ENCODE assay signal across 18 cellular contexts in the genomic region with DNA sequence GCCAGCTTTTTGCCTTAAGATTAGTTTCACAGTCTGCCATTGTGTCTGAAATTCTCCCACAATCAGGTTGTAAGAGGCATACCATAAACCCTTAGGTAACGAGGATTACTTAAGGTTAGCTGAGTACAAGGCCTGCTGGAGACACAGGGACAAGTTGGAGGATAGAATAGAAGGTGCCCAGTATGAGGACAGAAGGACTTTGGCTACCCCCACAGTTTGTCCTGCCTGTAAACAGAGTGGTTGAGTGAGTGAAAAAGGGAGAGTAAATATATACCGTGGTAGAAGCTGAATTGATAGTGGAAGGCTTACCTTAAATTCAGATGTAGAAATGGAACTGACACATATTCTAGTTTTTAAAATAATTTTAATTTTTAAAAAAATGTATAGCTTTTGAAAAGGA. TPM values are rescaled to one million over a fixed set of nuclear protein-coding genes. Genes with fewer than 3 reads are reported as not detected.
DNase-seq lines count a peak whose midpoint lies in the region; ATAC-seq, FAIRE-seq and TF ChIP-seq lines count a peak whose summit lies in the region.
"Had no signal": no experiment of that assay in that cellular context is flagged by ENCODE, and none has a peak within 500 bp of the region (broad histone marks: within the 10 kb centered on the region; RNA-seq: fewer than 3 reads in every experiment).

No MANE protein-coding gene starts in this region.

- H3K4me3 Mint-ChIP-seq in activated CD4-positive, alpha-beta T cell treated with anti-CD3 and anti-CD28 coated beads for 36 hours: no peak overlapping the region
- no peak overlapping the region for H3K4me3 Mint-ChIP-seq in CD4-positive, CD25-positive, alpha-beta regulatory T cell
- H3K4me3 Mint-ChIP-seq in brain: no peak overlapping the region
- no peak overlapping the region for H3K4me3 Mint-ChIP-seq in naive thymus-derived CD8-positive, alpha-beta T cell
- H3K4me3 Mint-ChIP-seq: CD8-positive, alpha-beta memory T cell; IgD-negative memory B cell had no signal

- H3K27ac Mint-ChIP-seq in activated CD4-positive, alpha-beta T cell treated with anti-CD3 and anti-CD28 coated beads for 36 hours: peak overlapping the region; percentile 6
- peak overlapping the region; percentile 27 to 79 (median 64) for H3K27ac Mint-ChIP-seq in CD4-positive, CD25-positive, alpha-beta regulatory T cell
- peak overlapping the region in 3 of 5 experiments; percentile 1 to 79 (median 36) for H3K27ac Mint-ChIP-seq in brain
- peak overlapping the region in 6 of 10 donors; percentile 1 to 86 (median 10) for H3K27ac Mint-ChIP-seq in naive thymus-derived CD8-positive, alpha-beta T cell

- no peak overlapping the region for H3K4me3 ChIP-seq in CD4-positive, CD25-positive, alpha-beta regulatory T cell (ENCODE audit: low read depth, low read length)
- no peak overlapping the region for H3K4me3 ChIP-seq in pancreas
- H3K4me3 ChIP-seq: BLaER1, PC-9 had no signal

- POLR2A ChIA-PET in activated CD4-positive, alpha-beta T cell treated with anti-CD3 and anti-CD28 coated beads for 36 hours (lab: Charles Lee): interaction anchor here (0.7 kb wide), 2 partner anchors 24 to 342 kb away, joined by 3 read pairs; no protein-coding TSS in a partner anchor
- POLR2A ChIA-PET in naive thymus-derived CD8-positive, alpha-beta T cell (lab: Charles Lee): interaction anchor here (0.9 kb wide), 1 partner anchor 19 kb away, joined by 3 read pairs; a partner anchor contains a TSS

- FAIRE-seq in pancreas (lab: Jason Lieb, UNC): no peak
- FAIRE-seq: D721Med had no signal

- no peaks in the 10 kb centered on the region for H3K27me3 ChIP-seq in CD4-positive, CD25-positive, alpha-beta regulatory T cell (ENCODE audit: control insufficient read depth, insufficient read depth, low read length)
- H3K27me3 ChIP-seq in pancreas: no peaks in the 10 kb centered on the region
- H3K27me3 ChIP-seq: BLaER1 had no signal

- DNase-seq in activated CD4-positive, alpha-beta T cell treated with anti-CD3 and anti-CD28 coated beads for 36 hours: no peak
- no peak for DNase-seq in activated CD4-positive, alpha-beta T cell treated with anti-CD3 and anti-CD28 coated beads, Interleukin-2, amount 50 U/mL, for 4 hours
- DNase-seq in CD4-positive, CD25-positive, alpha-beta regulatory T cell: no peak
- DNase-seq in naive thymus-derived CD8-positive, alpha-beta T cell: no peak
- no peak for DNase-seq in stimulated activated CD4-positive, alpha-beta T cell treated with anti-CD3 and anti-CD28 coated beads, Interleukin-4, amount 100 ng/mL, for 4 hours
- DNase-seq in pancreas: no peak
- no peak for DNase-seq in ACHN
- DNase-seq: CD8-positive, alpha-beta memory T cell; DMS79 treated with DMSO at 0.1 percent for 48 hours; HCEC 1CT; NCI-H187; NCI-H2171; NCI-H446 treated with DMSO at 0.1 percent for 48 hours; PC-9 had no signal

- peaks cover 49% of the 10 kb centered on the region for H3K36me3 ChIP-seq in CD4-positive, CD25-positive, alpha-beta regulatory T cell (ENCODE audit: control insufficient read depth, insufficient read depth, low read length)
- H3K36me3 ChIP-seq in pancreas: peaks cover 0 to 10% (median 7%) of the 10 kb centered on the region in 3 donors

- CTCF ChIA-PET in activated CD4-positive, alpha-beta T cell treated with anti-CD3 and anti-CD28 coated beads for 36 hours (lab: Charles Lee): interaction anchor here (0.7 to 3.3 kb wide), 8 partner anchors 8 to 177 kb away, joined by 3 to 20 read pairs (median 4); a partner anchor contains a TSS

- H3K27ac ChIP-seq in CD4-positive, CD25-positive, alpha-beta regulatory T cell (ENCODE audit: insufficient read depth, low read length, poor library complexity, severe bottlenecking): no peak overlapping the region
- no peak overlapping the region for H3K27ac ChIP-seq in pancreas
- H3K27ac ChIP-seq: BLaER1, PC-9 had no signal

- peaks cover 50% of the 10 kb centered on the region for H3K4me1 Mint-ChIP-seq in activated CD4-positive, alpha-beta T cell treated with anti-CD3 and anti-CD28 coated beads for 36 hours
- H3K4me1 Mint-ChIP-seq in CD4-positive, CD25-positive, alpha-beta regulatory T cell: peaks cover 28 to 51% (median 46%) of the 10 kb centered on the region in 4 donors
- peaks cover 31% of the 10 kb centered on the region for H3K4me1 Mint-ChIP-seq in brain
- H3K4me1 Mint-ChIP-seq in naive thymus-derived CD8-positive, alpha-beta T cell: peaks cover 25 to 47% (median 36%) of the 10 kb centered on the region in 4 donors

- H3K36me3 Mint-ChIP-seq in activated CD4-positive, alpha-beta T cell treated with anti-CD3 and anti-CD28 coated beads for 36 hours (ENCODE audit: low read depth): peaks cover 33% of the 10 kb centered on the region
- peaks cover 21% of the 10 kb centered on the region for H3K36me3 Mint-ChIP-seq in CD4-positive, CD25-positive, alpha-beta regulatory T cell
- peaks cover 27% of the 10 kb centered on the region for H3K36me3 Mint-ChIP-seq in brain
- H3K36me3 Mint-ChIP-seq in naive thymus-derived CD8-positive, alpha-beta T cell: peaks cover 0 to 77% (median 4%) of the 10 kb centered on the region in 3 donors

- no peaks in the 10 kb centered on the region for H3K27me3 Mint-ChIP-seq in activated CD4-positive, alpha-beta T cell treated with anti-CD3 and anti-CD28 coated beads for 36 hours
- no peaks in the 10 kb centered on the region for H3K27me3 Mint-ChIP-seq in CD4-positive, CD25-positive, alpha-beta regulatory T cell
- no peaks in the 10 kb centered on the region for H3K27me3 Mint-ChIP-seq in brain
- H3K27me3 Mint-ChIP-seq in naive thymus-derived CD8-positive, alpha-beta T cell: no peaks in the 10 kb centered on the region
- H3K27me3 Mint-ChIP-seq: CD8-positive, alpha-beta memory T cell; IgD-negative memory B cell had no signal

- H3K9me3 ChIP-seq in CD4-positive, CD25-positive, alpha-beta regulatory T cell (ENCODE audit: control insufficient read depth in 2 of 2, low read length in 2 of 2): no peaks in the 10 kb centered on the region
- no peaks in the 10 kb centered on the region for H3K9me3 ChIP-seq in pancreas
- H3K9me3 ChIP-seq: BLaER1 had no signal

- H3K9me3 Mint-ChIP-seq in activated CD4-positive, alpha-beta T cell treated with anti-CD3 and anti-CD28 coated beads for 36 hours (ENCODE audit: low read depth): no peaks in the 10 kb centered on the region
- H3K9me3 Mint-ChIP-seq in CD4-positive, CD25-positive, alpha-beta regulatory T cell: no peaks in the 10 kb centered on the region
- H3K9me3 Mint-ChIP-seq in brain: no peaks in the 10 kb centered on the region
- H3K9me3 Mint-ChIP-seq in naive thymus-derived CD8-positive, alpha-beta T cell: no peaks in the 10 kb centered on the region
- H3K9me3 Mint-ChIP-seq: CD8-positive, alpha-beta memory T cell; IgD-negative memory B cell had no signal

- TF ChIP-seq CTCF in brain (conservative IDR thresholded peaks at IDR 0.05) (no peak), pancreas (IDR thresholded peaks at IDR 0.05) (no peak)

- H3K4me1 ChIP-seq in CD4-positive, CD25-positive, alpha-beta regulatory T cell (ENCODE audit: control insufficient read depth, insufficient read depth, low read length, poor library complexity, severe bottlenecking): peaks cover 7% of the 10 kb centered on the region
- H3K4me1 ChIP-seq in pancreas: no peaks in the 10 kb centered on the region
- H3K4me1 ChIP-seq: BLaER1 had no signal

- no peak for ATAC-seq in activated CD4-positive, alpha-beta T cell treated with anti-CD3 and anti-CD28 coated beads for 36 hours
- no peak for ATAC-seq in CD4-positive, CD25-positive, alpha-beta regulatory T cell (ENCODE audit: low read depth in 2 of 2)
- ATAC-seq in naive thymus-derived CD8-positive, alpha-beta T cell: no peak
- no peak for ATAC-seq in pancreas

- intact Hi-C loops in activated CD4-positive, alpha-beta T cell treated with anti-CD3 and anti-CD28 coated beads for 36 hours (cut with DNase I, micrococcal nuclease): loop anchor here in 1 of 2 experiments (10.0 kb wide), 1 partner anchor 488 kb away; no protein-coding TSS in a partner anchor
- intact Hi-C loops in pancreas (cut with DNase I): no loop called here

- in situ Hi-C loops in ACHN (cut with HindIII; ENCODE audit: low pct_ligation_motif_present, low pct_unique_long_range_greater_than_20kb, low sequenced_read_pairs): no loop called here

- 69 to 70% methylated on average over 2 of the region's 2 CpGs for WGBS in pancreas, 2 donors

RNA-seq across cellular contexts. Expression of a gene that starts 19.3 kb away (rescaled TPM):
- total RNA-seq in activated CD4-positive, alpha-beta T cell treated with anti-CD3 and anti-CD28 coated beads for 36 hours: 10 to 100 TPM; 29.9 to 36.4 TPM
- total RNA-seq in CD4-positive, CD25-positive, alpha-beta regulatory T cell: 54.0 TPM
- 1 to 10 TPM; 3.8 to 6.2 (median 4.3) TPM for polyA plus RNA-seq in CD4-positive, CD25-positive, alpha-beta regulatory T cell
- 24.2 TPM for polyA plus RNA-seq in brain (ENCODE audit: insufficient read depth, low read depth, low replicate concordance)
- total RNA-seq in naive thymus-derived CD8-positive, alpha-beta T cell: 10 to 100 TPM; 41.9 to 48.1 TPM
- 1 to 10 TPM; 2.9 to 4.9 (median 4.0) TPM for polyA plus RNA-seq in naive thymus-derived CD8-positive, alpha-beta T cell
- 10 to 100 TPM in 5 of 6 donors, 1 to 10 TPM in 1; 9.2 to 19.7 (median 12.8) TPM for total RNA-seq in pancreas
- polyA plus RNA-seq in pancreas: 1 to 10 TPM; 6.0 to 9.3 TPM

RNA-seq across cellular contexts. Expression of a gene that starts 19.6 kb away (rescaled TPM):
- total RNA-seq in activated CD4-positive, alpha-beta T cell treated with anti-CD3 and anti-CD28 coated beads for 36 hours: 10 to 100 TPM; 35.6 to 36.7 TPM
- total RNA-seq in CD4-positive, CD25-positive, alpha-beta regulatory T cell: 21.2 TPM
- polyA plus RNA-seq in CD4-positive, CD25-positive, alpha-beta regulatory T cell: 10 to 100 TPM; 15.2 to 19.0 (median 15.9) TPM
- polyA plus RNA-seq in brain (ENCODE audit: insufficient read depth, low read depth, low replicate concordance) (30.7 TPM), pancreas (10 to 100 TPM; 10.1 to 15.3 TPM)
- total RNA-seq in naive thymus-derived CD8-positive, alpha-beta T cell: 10 to 100 TPM; 25.9 to 27.1 TPM
- 10 to 100 TPM; 10.0 to 15.3 (median 12.0) TPM for polyA plus RNA-seq in naive thymus-derived CD8-positive, alpha-beta T cell
- total RNA-seq in pancreas: 10 to 100 TPM; 10.2 to 18.0 (median 11.2) TPM

Comparison
In these comparisons a context has a peak if more than half of its experiments do, and no peak if none do; other contexts are left out.
1. H3K27ac Mint-ChIP-seq: peak in every context shown above with its lines; median percentile 64 in CD4-positive, CD25-positive, alpha-beta regulatory T cell; 36 in brain; 10 in naive thymus-derived CD8-positive, alpha-beta T cell; 6 in activated CD4-positive, alpha-beta T cell treated with anti-CD3 and anti-CD28 coated beads for 36 hours.